In the genomic region with DNA sequence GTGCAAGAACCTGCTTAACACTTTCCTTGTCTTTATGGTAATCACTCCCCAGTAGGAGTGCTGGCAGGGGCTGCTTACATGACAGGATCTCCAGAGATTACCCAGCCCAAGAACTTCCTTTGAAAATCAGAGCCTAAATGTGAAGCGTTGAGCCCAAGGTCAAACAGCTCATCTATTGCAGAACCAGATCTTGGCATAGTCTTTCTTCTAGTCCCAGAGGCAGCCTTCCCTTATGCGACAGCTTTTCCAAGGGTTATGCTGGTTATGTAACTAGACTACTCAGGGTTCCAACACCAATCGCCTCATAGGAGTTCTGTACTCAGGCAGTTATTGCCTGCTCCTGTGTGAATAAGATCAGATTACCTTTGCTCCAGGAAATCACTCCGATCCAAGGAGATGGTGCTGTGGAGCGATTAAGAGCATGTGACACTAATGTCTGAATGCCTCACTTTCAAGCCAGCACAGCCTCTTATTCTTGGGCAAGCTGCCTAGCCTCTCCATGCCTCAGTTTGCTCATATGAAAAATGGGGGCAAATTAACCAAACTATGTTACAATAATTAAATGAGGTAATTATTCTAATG, we compare ENCODE assay signal across 15 cellular contexts. TPM values are rescaled to one million over a fixed set of nuclear protein-coding genes. Genes with fewer than 3 reads are reported as not detected.
DNase-seq lines count a peak whose midpoint lies in the region; ATAC-seq and TF ChIP-seq lines count a peak whose summit lies in the region.
"Had no signal": no experiment of that assay in that cellular context is flagged by ENCODE, and none has a peak within 500 bp of the region (broad histone marks: within the 10 kb centered on the region; RNA-seq: fewer than 3 reads in every experiment).

No MANE protein-coding gene starts in this region.

- no peak overlapping the region for H3K9ac ChIP-seq in GM23248

- H3K27me3 ChIP-seq in GM23248 (replicated peaks; ENCODE audit: insufficient read depth) (no peaks in the 10 kb centered on the region), esophagus squamous epithelium (no peaks in the 10 kb centered on the region), gastroesophageal sphincter (peaks cover 7% of the 10 kb centered on the region)

- H3K4me2 ChIP-seq in GM23248 (ENCODE audit: unreplicated experiment): no peak overlapping the region

- in situ Hi-C loops in GM23248 (cut with MboI): no loop called here

- H3K9me3 ChIP-seq in GM23248 (ENCODE audit: low read depth): no peaks in the 10 kb centered on the region
- no peaks in the 10 kb centered on the region for H3K9me3 ChIP-seq in esophagus squamous epithelium
- no peaks in the 10 kb centered on the region for H3K9me3 ChIP-seq in mucosa of descending colon
- H3K9me3 ChIP-seq in gastroesophageal sphincter: no peaks in the 10 kb centered on the region

- no peak for TF ChIP-seq CTCF in esophagus squamous epithelium (IDR thresholded peaks at IDR 0.05)
- TF ChIP-seq CTCF in mucosa of descending colon (IDR thresholded peaks at IDR 0.05): no peak
- TF ChIP-seq CTCF in gastroesophageal sphincter (IDR thresholded peaks at IDR 0.05): no peak

- no peak overlapping the region for H2AFZ ChIP-seq in GM23248

- H3K79me2 ChIP-seq in GM23248 (ENCODE audit: insufficient read depth): no peaks in the 10 kb centered on the region

- no peaks in the 10 kb centered on the region for H3K9me2 ChIP-seq in GM23248 (ENCODE audit: insufficient read depth)

- no peak for TF ChIP-seq POLR2A in esophagus squamous epithelium (IDR thresholded peaks at IDR 0.05)
- no peak for TF ChIP-seq POLR2A in gastroesophageal sphincter (IDR thresholded peaks at IDR 0.05)

- ATAC-seq in mucosa of descending colon: peak; percentile 82
- ATAC-seq in gastroesophageal sphincter: no peak

- H3K4me1 ChIP-seq in GM23248 (ENCODE audit: insufficient read depth) (0 out of 2 replicates have a peak, but pooled peaks cover 3% of the 10 kb centered on the region), esophagus squamous epithelium (peaks cover 0 to 50% (median 9%) of the 10 kb centered on the region in 3 donors), mucosa of descending colon (ENCODE audit: low read depth) (peaks cover 26% of the 10 kb centered on the region), gastroesophageal sphincter (peaks cover 0 to 25% (median 3%) of the 10 kb centered on the region in 3 donors)

- no peaks in the 10 kb centered on the region for H3F3A ChIP-seq in GM23248 (ENCODE audit: insufficient read depth)

- intact Hi-C loops in esophagus squamous epithelium (cut with DNase I) (no loop called here), mucosa of descending colon (cut with DNase I, micrococcal nuclease) (no loop called here)

- H3K4me3 ChIP-seq in GM23248: no peak overlapping the region
- no peak overlapping the region for H3K4me3 ChIP-seq in esophagus squamous epithelium
- H3K4me3 ChIP-seq in mucosa of descending colon: no peak overlapping the region
- no peak overlapping the region for H3K4me3 ChIP-seq in gastroesophageal sphincter

- H3K36me3 ChIP-seq in GM23248 (ENCODE audit: low read depth): no peaks in the 10 kb centered on the region
- H3K36me3 ChIP-seq in esophagus squamous epithelium: no peaks in the 10 kb centered on the region
- H3K36me3 ChIP-seq in mucosa of descending colon (ENCODE audit: low read depth): no peaks in the 10 kb centered on the region
- no peaks in the 10 kb centered on the region for H3K36me3 ChIP-seq in gastroesophageal sphincter
- H3K36me3 ChIP-seq: WERI-Rb-1 had no signal

- WGBS in GM23248 (ENCODE audit: low coverage in 1 of 2, low lambda C conversion rate in 2 of 2, missing lambda C conversion rate in 2 of 2), 2 experiments: 26 to 27% methylated on average over 5 of the region's 5 CpGs
- WGBS in esophagus squamous epithelium, 2 donors: 32 to 40% methylated on average over 3 to 5 of the region's 5 CpGs
- 56 to 57% methylated on average over 2 to 4 of the region's 5 CpGs for WGBS in gastroesophageal sphincter (ENCODE audit: low coverage in 1 of 2), 2 donors

- DNase-seq in GM23248 (peak; percentile 12), NCI-H2029 treated with DMSO at 0.1 percent for 48 hours (lab: John Stamatoyannopoulos, UW) (peak; percentile 44), esophagus squamous epithelium (lab: John Stamatoyannopoulos, UW) (no peak), mucosa of descending colon (peak in 1 of 3 donors; percentile 42), GDM1 (lab: John Stamatoyannopoulos, UW) (no peak)
- DNase-seq in activated T-cell treated with anti-CD3 and anti-CD28 coated beads, Interleukin-2, amount 50 U/mL, for 1 hour: no peak
- DNase-seq in stimulated activated naive CD4-positive, alpha-beta T cell treated with Interleukin-2 at 50 U/mL for 16 hours (lab: John Stamatoyannopoulos, UW): no peak
- DNase-seq: activated T-cell treated with anti-CD3 and anti-CD28 coated beads for 4 hours, H7, KBM-7, NCI-H446, SIG-M5, WERI-Rb-1 had no signal

- no peak for TF ChIP-seq EP300 in gastroesophageal sphincter (IDR thresholded peaks at IDR 0.05)

- no peaks in the 10 kb centered on the region for H4K20me1 ChIP-seq in GM23248 (ENCODE audit: insufficient read depth)

- H3K27ac ChIP-seq in GM23248 (no peak overlapping the region), esophagus squamous epithelium (peak overlapping the region in 3 of 4 donors; percentile 0 to 34 (median 9)), gastroesophageal sphincter (no peak overlapping the region)
- H3K27ac ChIP-seq: WERI-Rb-1 had no signal

RNA-seq across cellular contexts. Expression of gene LGI1, which starts 8.4 kb away (rescaled TPM):
- not detected in 2 replicates for total RNA-seq in GM23248 (2014; rRNA removed; shearing (Covaris generic))
- not detected in 2 replicates for polyA plus RNA-seq in GM23248 (2016; fragmentation: Nextera tagmentation; extraction: Ambion mirVana)
- 1 to 10 TPM in 1 of 4 donors, under 1 TPM in 1, not detected in 2; 0.41 to 2.9 TPM for total RNA-seq in esophagus squamous epithelium
- 1 to 10 TPM in 2 of 3 donors, under 1 TPM in 1; 0.69 to 6.3 (median 1.3) TPM for total RNA-seq in mucosa of descending colon
- 1 to 10 TPM in 1 of 4 donors, under 1 TPM in 2, not detected in 1; 0.17 to 1.9 (median 0.35) TPM for total RNA-seq in gastroesophageal sphincter
- total RNA-seq: epithelial cell of proximal tubule had no signal

RNA-seq across cellular contexts. Expression of gene FRA10AC1, which starts 46.9 kb away (rescaled TPM):
- total RNA-seq in GM23248 (2014; rRNA removed; shearing (Covaris generic)): 7.6 and 17.1 TPM in 2 replicates
- polyA plus RNA-seq in GM23248 (2016; fragmentation: Nextera tagmentation; extraction: Ambion mirVana): 14.8 and 17.0 TPM in 2 replicates
- 10 to 100 TPM in 1 of 4 donors, 1 to 10 TPM in 3; 5.0 to 12.0 (median 5.9) TPM for total RNA-seq in esophagus squamous epithelium
- total RNA-seq in mucosa of descending colon: 10 to 100 TPM; 11.4 to 16.8 (median 15.3) TPM
- total RNA-seq in gastroesophageal sphincter: 10 to 100 TPM in 2 of 4 donors, 1 to 10 TPM in 2; 8.4 to 28.6 (median 14.3) TPM

Comparison
In these comparisons a context has a peak if more than half of its experiments do, and no peak if none do; other contexts are left out.
1. DNase-seq: peak in GM23248 (single experiment) and NCI-H2029 treated with DMSO at 0.1 percent for 48 hours (single experiment); none in esophagus squamous epithelium (single experiment), activated T-cell treated with anti-CD3 and anti-CD28 coated beads, Interleukin-2, amount 50 U/mL, for 1 hour (single experiment), GDM1 (single experiment) and stimulated activated naive CD4-positive, alpha-beta T cell treated with Interleukin-2 at 50 U/mL for 16 hours (single experiment).
2. H3K27ac ChIP-seq: peak in esophagus squamous epithelium (3 of 4); none in GM23248 (single experiment) and gastroesophageal sphincter (0 of 4).